34 cellular contexts compared by ENCODE assay signal in the genomic region with DNA sequence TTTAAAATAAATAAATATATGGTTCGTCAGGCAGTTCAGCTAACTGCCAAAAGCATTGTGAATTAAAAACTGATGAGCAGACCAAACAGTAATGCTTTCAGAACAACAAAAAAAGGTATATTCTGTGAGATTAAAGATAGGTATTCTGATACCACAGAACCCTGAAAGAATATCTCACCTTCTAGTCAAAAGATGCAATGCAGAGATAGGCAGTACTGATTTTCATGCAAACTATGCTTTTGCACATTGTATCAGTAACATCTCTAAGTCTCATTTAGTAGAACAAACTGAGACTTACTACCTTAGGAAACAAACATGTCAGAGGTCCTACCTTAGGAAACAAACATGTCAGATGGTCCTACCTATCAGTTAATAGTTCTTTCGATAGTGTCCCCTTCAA.
"Had no signal": no experiment of that assay in that cellular context is flagged by ENCODE, and none has a peak within 500 bp of the region (broad histone marks: within the 10 kb centered on the region; RNA-seq: fewer than 3 reads in every experiment).

No MANE protein-coding gene starts in this region.

- H3K4me3 Mint-ChIP-seq: activated CD4-positive, alpha-beta memory T cell treated with anti-CD3 and anti-CD28 coated beads for 36 hours; activated CD4-positive, alpha-beta T cell treated with anti-CD3 and anti-CD28 coated beads for 36 hours; activated CD4-positive, alpha-beta T cell treated with anti-CD3 and anti-CD28 coated beads, Interleukin-2, amount 10 ng/mL, durations not matched to agents 24 days and 14 days; activated CD8-positive, alpha-beta memory T cell treated with anti-CD3 and anti-CD28 coated beads, Interleukin-2, amount 10 ng/mL, durations not matched to agents 7 days and 5 days; activated CD8-positive, alpha-beta T cell treated with anti-CD3 and anti-CD28 coated beads, Interleukin-2, amount 10 ng/mL, durations not matched to agents 7 days and 5 days; activated naive CD4-positive, alpha-beta T cell treated with anti-CD3 and anti-CD28 coated beads for 36 hours; activated naive CD4-positive, alpha-beta T cell treated with anti-CD3 and anti-CD28 coated beads, Interleukin-2, amount 50 U/mL, for 24 hours; activated naive CD8-positive, alpha-beta T cell treated with anti-CD3 and anti-CD28 coated beads for 36 hours; activated naive CD8-positive, alpha-beta T cell treated with anti-CD3 and anti-CD28 coated beads, Interleukin-2, amount 50 U/mL, for 24 hours; activated T-helper 1 cell treated with anti-CD3 and anti-CD28 coated beads, Interleukin-12 subunit alpha, Interleukin-12 subunit beta, Interleukin-2, Interleukin-4 antibody, amounts not matched to agents 30 ng/mL and 10 ng/mL and 1 ng/mL, durations not matched to agents 14 hours and 24 hours and 36 hours; T-helper 17 cell had no signal

- ATAC-seq: activated CD4-positive, alpha-beta T cell treated with anti-CD3 and anti-CD28 coated beads for 36 hours; activated CD8-positive, alpha-beta memory T cell treated with anti-CD3 and anti-CD28 coated beads, Interleukin-2, amount 10 ng/mL, durations not matched to agents 7 days and 5 days; activated CD8-positive, alpha-beta T cell treated with anti-CD3 and anti-CD28 coated beads, Interleukin-2, amount 10 ng/mL, durations not matched to agents 7 days and 5 days; activated naive CD8-positive, alpha-beta T cell treated with anti-CD3 and anti-CD28 coated beads, Interleukin-2, amount 50 U/mL, for 24 hours; body of pancreas; T-helper 17 cell had no signal

- H3K27ac ChIP-seq: adrenal gland, body of pancreas, epithelial cell of prostate, esophagus squamous epithelium had no signal

- H3K27ac Mint-ChIP-seq: activated CD4-positive, alpha-beta memory T cell treated with anti-CD3 and anti-CD28 coated beads for 36 hours; activated CD4-positive, alpha-beta T cell treated with anti-CD3 and anti-CD28 coated beads, Interleukin-2, amount 10 ng/mL, durations not matched to agents 24 days and 14 days; activated CD8-positive, alpha-beta memory T cell treated with anti-CD3 and anti-CD28 coated beads, Interleukin-2, amount 10 ng/mL, durations not matched to agents 7 days and 5 days; activated CD8-positive, alpha-beta T cell treated with anti-CD3 and anti-CD28 coated beads, Interleukin-2, amount 10 ng/mL, durations not matched to agents 7 days and 5 days; activated naive CD4-positive, alpha-beta T cell treated with anti-CD3 and anti-CD28 coated beads for 36 hours; activated naive CD4-positive, alpha-beta T cell treated with anti-CD3 and anti-CD28 coated beads, Interleukin-2, amount 50 U/mL, for 24 hours; activated naive CD8-positive, alpha-beta T cell treated with anti-CD3 and anti-CD28 coated beads for 36 hours; activated T-helper 1 cell treated with anti-CD3 and anti-CD28 coated beads, Interleukin-12 subunit alpha, Interleukin-12 subunit beta, Interleukin-2, Interleukin-4 antibody, amounts not matched to agents 30 ng/mL and 10 ng/mL and 1 ng/mL, durations not matched to agents 14 hours and 24 hours and 36 hours; activated T-helper 2 cell treated with anti-CD3 and anti-CD28 coated beads, Interferon-gamma antibody, Interleukin-2, Interleukin-4, amounts not matched to agents 10 μg/mL and 5 μg/mL and 100 μg/mL, durations not matched to agents 14 hours and 24 hours and 36 hours; T-helper 17 cell had no signal

- H3K4me1 ChIP-seq: body of pancreas had no signal

- H3K4me3 ChIP-seq: adrenal gland, body of pancreas, esophagus squamous epithelium had no signal

- H3K36me3 ChIP-seq: adrenal gland had no signal

- H3K27me3 ChIP-seq: adrenal gland, body of pancreas, esophagus squamous epithelium had no signal

- H3K9me3 ChIP-seq: adrenal gland, body of pancreas, esophagus squamous epithelium had no signal

- H3K27me3 Mint-ChIP-seq: activated CD4-positive, alpha-beta memory T cell treated with anti-CD3 and anti-CD28 coated beads for 36 hours; activated CD4-positive, alpha-beta T cell treated with anti-CD3 and anti-CD28 coated beads for 36 hours; activated CD4-positive, alpha-beta T cell treated with anti-CD3 and anti-CD28 coated beads, Interleukin-2, amount 10 ng/mL, durations not matched to agents 24 days and 14 days; activated CD8-positive, alpha-beta memory T cell treated with anti-CD3 and anti-CD28 coated beads, Interleukin-2, amount 10 ng/mL, durations not matched to agents 7 days and 5 days; activated naive CD4-positive, alpha-beta T cell treated with anti-CD3 and anti-CD28 coated beads, Interleukin-2, amount 50 U/mL, for 24 hours; activated naive CD8-positive, alpha-beta T cell treated with anti-CD3 and anti-CD28 coated beads for 36 hours; activated naive CD8-positive, alpha-beta T cell treated with anti-CD3 and anti-CD28 coated beads, Interleukin-2, amount 50 U/mL, for 24 hours; T-helper 17 cell had no signal

- DNase-seq: activated CD4-positive, alpha-beta memory T cell treated with anti-CD3 and anti-CD28 coated beads for 36 hours; activated CD4-positive, alpha-beta T cell treated with anti-CD3 and anti-CD28 coated beads for 36 hours; activated CD4-positive, alpha-beta T cell treated with anti-CD3 and anti-CD28 coated beads, Interleukin-2, amount 10 ng/mL, durations not matched to agents 24 days and 14 days; activated CD4-positive, CD25-positive, alpha-beta regulatory T cell; activated CD4-positive, CD25-positive, alpha-beta regulatory T cell treated with anti-CD3 and anti-CD28 coated beads, Interleukin-2, amount 50 U/mL, for 72 hours; activated CD8-positive, alpha-beta memory T cell treated with anti-CD3 and anti-CD28 coated beads, Interleukin-2, amount 10 ng/mL, durations not matched to agents 7 days and 5 days; activated CD8-positive, alpha-beta memory T cell treated with anti-CD3 and anti-CD28 coated beads, Interleukin-2, amount 50 U/mL, for 4 hours; activated CD8-positive, alpha-beta T cell treated with anti-CD3 and anti-CD28 coated beads, Interleukin-2, amount 10 ng/mL, durations not matched to agents 7 days and 5 days; activated effector memory CD4-positive, alpha-beta T cell treated with anti-CD3 and anti-CD28 coated beads, Interleukin-2, amount 50 U/mL, for 16 hours; activated naive CD4-positive, alpha-beta T cell treated with anti-CD3 and anti-CD28 coated beads for 36 hours; activated naive CD8-positive, alpha-beta T cell treated with anti-CD3 and anti-CD28 coated beads for 36 hours; activated naive CD8-positive, alpha-beta T cell treated with anti-CD3 and anti-CD28 coated beads, Interleukin-2, amount 50 U/mL, for 24 hours; activated T-cell treated with anti-CD3 and anti-CD28 coated beads, Interleukin-2, amount 50 U/mL, for 1 hour; activated T-cell treated with anti-CD3 and anti-CD28 coated beads, Interleukin-2, amount 50 U/mL, for 48 hours; adrenal gland; amygdala; aorta; body of pancreas; caudate nucleus; cortex of kidney; dermis blood vessel endothelial cell; effector CD8-positive, alpha-beta T cell; esophagus squamous epithelium; head of caudate nucleus; T-helper 1 cell; T-helper 17 cell had no signal

- H3K9me3 Mint-ChIP-seq: activated CD4-positive, alpha-beta memory T cell treated with anti-CD3 and anti-CD28 coated beads for 36 hours; activated CD4-positive, alpha-beta T cell treated with anti-CD3 and anti-CD28 coated beads, Interleukin-2, amount 10 ng/mL, durations not matched to agents 24 days and 14 days; activated naive CD4-positive, alpha-beta T cell treated with anti-CD3 and anti-CD28 coated beads for 36 hours; activated naive CD4-positive, alpha-beta T cell treated with anti-CD3 and anti-CD28 coated beads, Interleukin-2, amount 50 U/mL, for 24 hours; activated naive CD8-positive, alpha-beta T cell treated with anti-CD3 and anti-CD28 coated beads for 36 hours; activated naive CD8-positive, alpha-beta T cell treated with anti-CD3 and anti-CD28 coated beads, Interleukin-2, amount 50 U/mL, for 24 hours; activated T-helper 1 cell treated with anti-CD3 and anti-CD28 coated beads, Interleukin-12 subunit alpha, Interleukin-12 subunit beta, Interleukin-2, Interleukin-4 antibody, amounts not matched to agents 30 ng/mL and 10 ng/mL and 1 ng/mL, durations not matched to agents 14 hours and 24 hours and 36 hours; activated T-helper 2 cell treated with anti-CD3 and anti-CD28 coated beads, Interferon-gamma antibody, Interleukin-2, Interleukin-4, amounts not matched to agents 10 μg/mL and 5 μg/mL and 100 μg/mL, durations not matched to agents 14 hours and 24 hours and 36 hours had no signal

- FAIRE-seq: colon, endometrium, endothelial cell of umbilical vein, frontal cortex had no signal
